ENCODE assay signal across 7 cellular contexts in genomic region chr4:37826282-37827029, GRCh38. TPM values are rescaled to one million over a fixed set of nuclear protein-coding genes. Genes with fewer than 3 reads are reported as not detected.
DNase-seq lines count a peak whose midpoint lies in the region; ATAC-seq and TF ChIP-seq lines count a peak whose summit lies in the region.

Gene PGM2 (plus strand): TSS chr4:37826686. CDS start chr4:37826733, 47 bp downstream.

- intact Hi-C loops in sciatic nerve (cut with DNase I): no loop called here

- ATAC-seq in GM18505 (IDR thresholded peaks at IDR 0.05; ENCODE audit: unreplicated experiment) (peak; percentile 97), HG02884 (IDR thresholded peaks at IDR 0.05; ENCODE audit: unreplicated experiment) (peak; percentile 94), sciatic nerve (peak; percentile 98)

- peak; percentile 91 to 95 for DNase-seq in NCI-H187 (lab: John Stamatoyannopoulos, UW)
- DNase-seq in T-helper 9 cell: peak; percentile 82
- DNase-seq in astrocyte of the hippocampus (ENCODE audit: low read depth, low spot score): peak; percentile 94
- DNase-seq in hypothalamus (lab: John Stamatoyannopoulos, UW): peak in 49 of 51 donors; percentile 15 to 87 (median 71)
- DNase-seq in sciatic nerve (ENCODE audit: low spot score): peak; percentile 92

- peak; percentile 98 for TF ChIP-seq POLR2A in GM18505 (IDR thresholded peaks at IDR 0.05; ENCODE audit: borderline replicate concordance, extremely low read depth, insufficient read depth, insufficient read length)

RNA-seq across cellular contexts. Expression of gene PGM2, which starts in this region (rescaled TPM):
- total RNA-seq in sciatic nerve: 21.5 TPM

Comparison
In these comparisons a context has a peak if more than half of its experiments do, and no peak if none do; other contexts are left out.
1. Peak in every context shown above with its lines: DNase-seq and ATAC-seq.